ENCODE assay signal across 2 cellular contexts in the genomic region with DNA sequence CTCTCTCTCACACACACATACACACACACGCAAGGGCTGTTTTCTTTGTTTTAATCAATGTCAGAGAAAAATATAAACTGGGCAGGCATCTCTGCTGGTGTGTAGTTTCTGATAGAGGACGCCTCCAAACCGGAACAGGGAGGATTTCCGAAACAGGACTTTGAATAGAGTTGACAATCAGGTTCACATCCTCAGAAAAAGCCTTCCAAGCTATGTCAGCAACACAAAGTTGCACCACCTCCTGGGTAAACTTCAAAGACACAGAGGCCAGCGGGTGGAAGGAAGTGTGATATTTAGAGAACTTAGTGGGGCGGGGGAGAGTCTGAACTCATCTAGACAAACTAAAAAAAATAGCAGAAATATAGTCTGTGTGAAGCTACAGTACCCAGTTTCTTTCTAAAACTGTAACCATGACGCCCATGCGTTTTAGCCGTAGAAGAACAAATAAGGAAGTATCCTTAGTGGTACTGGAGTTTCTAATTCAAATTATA.
TF ChIP-seq lines count a peak whose summit lies in the region.

No MANE protein-coding gene starts in this region.

TF ChIP-seq in HEK293, 187 proteins besides CTCF, POLR2A, EP300 and RAD21:
- no peak for TF ChIP-seq ZNF426 (tag by site-specific recombination; IDR thresholded peaks at IDR 0.05)
- TF ChIP-seq ZNF169 (tag by site-specific recombination; IDR thresholded peaks at IDR 0.05) = no peak
- peak; percentile 81 for TF ChIP-seq ZBTB17 (tag by site-specific recombination; IDR thresholded peaks at IDR 0.05)

TF ChIP-seq in GM12878, 131 proteins besides CTCF, POLR2A, EP300 and RAD21 (continues in another document):
- TF ChIP-seq TAF1 (IDR thresholded peaks at IDR 0.05; ENCODE audit: borderline replicate concordance, low read depth, low read length) (0 out of 2 replicates have a peak, but pooled peaks have one; percentile 13), POU2F2 (IDR thresholded peaks at IDR 0.05; ENCODE audit: borderline replicate concordance, low read depth, low read length) (no peak; the same call in 2 of the 3 replicates), MTA2 (IDR thresholded peaks at IDR 0.05; ENCODE audit: low read depth) (no peak), ZNF24 (IDR thresholded peaks at IDR 0.05) (no peak), YY1 (IDR thresholded peaks at IDR 0.05; ENCODE audit: low read depth, low read length) (peak; percentile 51; the same call in 1 of the 2 replicates), ZBED1 (IDR thresholded peaks at IDR 0.05; ENCODE audit: borderline replicate concordance) (no peak), POLR2AphosphoS5 (IDR thresholded peaks at IDR 0.05; ENCODE audit: low read length) (0 out of 2 replicates have a peak, but pooled peaks have one; percentile 10), GABPA (IDR thresholded peaks at IDR 0.05; ENCODE audit: low read depth) (no peak), ZZZ3 (IDR thresholded peaks at IDR 0.05; ENCODE audit: control insufficient read depth, insufficient read length, low read depth) (no peak), EED (IDR thresholded peaks at IDR 0.05; ENCODE audit: low read depth) (peak; percentile 19; the same call in 1 of the 2 replicates), BCL3 (IDR thresholded peaks at IDR 0.05; ENCODE audit: borderline replicate concordance, insufficient read depth, low read depth, low read length, poor library complexity, severe bottlenecking) (no peak), CHD2 (IDR thresholded peaks at IDR 0.05; ENCODE audit: borderline replicate concordance, low read depth, low read length) (no peak), NBN (IDR thresholded peaks at IDR 0.05) (no peak; the same call in 1 of the 2 replicates), ZNF384 (IDR thresholded peaks at IDR 0.05; ENCODE audit: borderline replicate concordance, low read depth, low read length) (peak; percentile 54; the same call in 1 of the 2 replicates), CBX3 (IDR thresholded peaks at IDR 0.05; ENCODE audit: borderline replicate concordance, low read depth) (no peak), CBFB (IDR thresholded peaks at IDR 0.05; ENCODE audit: low read depth) (no peak), SREBF1 (IDR thresholded peaks at IDR 0.05; ENCODE audit: low read length) (no peak), NFYA (IDR thresholded peaks at IDR 0.05; ENCODE audit: borderline replicate concordance, low read depth, low read length) (no peak), TCF7 (IDR thresholded peaks at IDR 0.05; ENCODE audit: borderline replicate concordance) (peak; percentile 91), ATF3 (IDR thresholded peaks at IDR 0.05; ENCODE audit: borderline replicate concordance, extremely low read depth, low read depth, low read length) (no peak), POLR2AphosphoS2 (IDR thresholded peaks at IDR 0.05; ENCODE audit: low read depth, low read length) (no peak), SMAD5 (IDR thresholded peaks at IDR 0.05; ENCODE audit: low read depth) (no peak), CBX5 (IDR thresholded peaks at IDR 0.05; ENCODE audit: low read depth) (no peak), SPI1 (IDR thresholded peaks at IDR 0.05; ENCODE audit: borderline replicate concordance, insufficient read depth, low read depth, low read length) (peak; percentile 34; the same call in 1 of the 2 replicates), ZNF217 (IDR thresholded peaks at IDR 0.05) (no peak), HDAC6 (IDR thresholded peaks at IDR 0.05; ENCODE audit: unreplicated experiment) (no peak), ZNF207 (IDR thresholded peaks at IDR 0.05; ENCODE audit: borderline replicate concordance) (no peak), HDGF (IDR thresholded peaks at IDR 0.05) (no peak), ETV6 (conservative IDR thresholded peaks at IDR 0.05 in 1 of 2, IDR thresholded peaks at IDR 0.05 in 1 of 2; ENCODE audit: borderline replicate concordance in 1 of 2, low read depth in 1 of 2) (0 out of 4 replicates have a peak, but pooled peaks of 1 of the 2 experiments have one; percentile 52), SMARCA5 (IDR thresholded peaks at IDR 0.05) (no peak), FOXK2 (IDR thresholded peaks at IDR 0.05) (no peak), PML (IDR thresholded peaks at IDR 0.05; ENCODE audit: low read length) (0 out of 2 replicates have a peak, but pooled peaks have one; percentile 13)
- TF ChIP-seq, protein P1, sequence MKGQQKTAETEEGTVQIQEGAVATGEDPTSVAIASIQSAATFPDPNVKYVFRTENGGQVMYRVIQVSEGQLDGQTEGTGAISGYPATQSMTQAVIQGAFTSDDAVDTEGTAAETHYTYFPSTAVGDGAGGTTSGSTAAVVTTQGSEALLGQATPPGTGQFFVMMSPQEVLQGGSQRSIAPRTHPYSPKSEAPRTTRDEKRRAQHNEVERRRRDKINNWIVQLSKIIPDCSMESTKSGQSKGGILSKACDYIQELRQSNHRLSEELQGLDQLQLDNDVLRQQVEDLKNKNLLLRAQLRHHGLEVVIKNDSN (IDR thresholded peaks at IDR 0.05; ENCODE audit: borderline replicate concordance, extremely low read length, insufficient read depth, low read depth, low read length) = no peak
- TF ChIP-seq, protein P2, sequence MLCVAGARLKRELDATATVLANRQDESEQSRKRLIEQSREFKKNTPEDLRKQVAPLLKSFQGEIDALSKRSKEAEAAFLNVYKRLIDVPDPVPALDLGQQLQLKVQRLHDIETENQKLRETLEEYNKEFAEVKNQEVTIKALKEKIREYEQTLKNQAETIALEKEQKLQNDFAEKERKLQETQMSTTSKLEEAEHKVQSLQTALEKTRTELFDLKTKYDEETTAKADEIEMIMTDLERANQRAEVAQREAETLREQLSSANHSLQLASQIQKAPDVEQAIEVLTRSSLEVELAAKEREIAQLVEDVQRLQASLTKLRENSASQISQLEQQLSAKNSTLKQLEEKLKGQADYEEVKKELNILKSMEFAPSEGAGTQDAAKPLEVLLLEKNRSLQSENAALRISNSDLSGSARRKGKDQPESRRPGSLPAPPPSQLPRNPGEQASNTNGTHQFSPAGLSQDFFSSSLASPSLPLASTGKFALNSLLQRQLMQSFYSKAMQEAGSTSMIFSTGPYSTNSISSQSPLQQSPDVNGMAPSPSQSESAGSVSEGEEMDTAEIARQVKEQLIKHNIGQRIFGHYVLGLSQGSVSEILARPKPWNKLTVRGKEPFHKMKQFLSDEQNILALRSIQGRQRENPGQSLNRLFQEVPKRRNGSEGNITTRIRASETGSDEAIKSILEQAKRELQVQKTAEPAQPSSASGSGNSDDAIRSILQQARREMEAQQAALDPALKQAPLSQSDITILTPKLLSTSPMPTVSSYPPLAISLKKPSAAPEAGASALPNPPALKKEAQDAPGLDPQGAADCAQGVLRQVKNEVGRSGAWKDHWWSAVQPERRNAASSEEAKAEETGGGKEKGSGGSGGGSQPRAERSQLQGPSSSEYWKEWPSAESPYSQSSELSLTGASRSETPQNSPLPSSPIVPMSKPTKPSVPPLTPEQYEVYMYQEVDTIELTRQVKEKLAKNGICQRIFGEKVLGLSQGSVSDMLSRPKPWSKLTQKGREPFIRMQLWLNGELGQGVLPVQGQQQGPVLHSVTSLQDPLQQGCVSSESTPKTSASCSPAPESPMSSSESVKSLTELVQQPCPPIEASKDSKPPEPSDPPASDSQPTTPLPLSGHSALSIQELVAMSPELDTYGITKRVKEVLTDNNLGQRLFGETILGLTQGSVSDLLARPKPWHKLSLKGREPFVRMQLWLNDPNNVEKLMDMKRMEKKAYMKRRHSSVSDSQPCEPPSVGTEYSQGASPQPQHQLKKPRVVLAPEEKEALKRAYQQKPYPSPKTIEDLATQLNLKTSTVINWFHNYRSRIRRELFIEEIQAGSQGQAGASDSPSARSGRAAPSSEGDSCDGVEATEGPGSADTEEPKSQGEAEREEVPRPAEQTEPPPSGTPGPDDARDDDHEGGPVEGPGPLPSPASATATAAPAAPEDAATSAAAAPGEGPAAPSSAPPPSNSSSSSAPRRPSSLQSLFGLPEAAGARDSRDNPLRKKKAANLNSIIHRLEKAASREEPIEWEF (IDR thresholded peaks at IDR 0.05; ENCODE audit: insufficient replicate concordance, low read depth, low read length) = no peak
- TF ChIP-seq, protein P3, sequence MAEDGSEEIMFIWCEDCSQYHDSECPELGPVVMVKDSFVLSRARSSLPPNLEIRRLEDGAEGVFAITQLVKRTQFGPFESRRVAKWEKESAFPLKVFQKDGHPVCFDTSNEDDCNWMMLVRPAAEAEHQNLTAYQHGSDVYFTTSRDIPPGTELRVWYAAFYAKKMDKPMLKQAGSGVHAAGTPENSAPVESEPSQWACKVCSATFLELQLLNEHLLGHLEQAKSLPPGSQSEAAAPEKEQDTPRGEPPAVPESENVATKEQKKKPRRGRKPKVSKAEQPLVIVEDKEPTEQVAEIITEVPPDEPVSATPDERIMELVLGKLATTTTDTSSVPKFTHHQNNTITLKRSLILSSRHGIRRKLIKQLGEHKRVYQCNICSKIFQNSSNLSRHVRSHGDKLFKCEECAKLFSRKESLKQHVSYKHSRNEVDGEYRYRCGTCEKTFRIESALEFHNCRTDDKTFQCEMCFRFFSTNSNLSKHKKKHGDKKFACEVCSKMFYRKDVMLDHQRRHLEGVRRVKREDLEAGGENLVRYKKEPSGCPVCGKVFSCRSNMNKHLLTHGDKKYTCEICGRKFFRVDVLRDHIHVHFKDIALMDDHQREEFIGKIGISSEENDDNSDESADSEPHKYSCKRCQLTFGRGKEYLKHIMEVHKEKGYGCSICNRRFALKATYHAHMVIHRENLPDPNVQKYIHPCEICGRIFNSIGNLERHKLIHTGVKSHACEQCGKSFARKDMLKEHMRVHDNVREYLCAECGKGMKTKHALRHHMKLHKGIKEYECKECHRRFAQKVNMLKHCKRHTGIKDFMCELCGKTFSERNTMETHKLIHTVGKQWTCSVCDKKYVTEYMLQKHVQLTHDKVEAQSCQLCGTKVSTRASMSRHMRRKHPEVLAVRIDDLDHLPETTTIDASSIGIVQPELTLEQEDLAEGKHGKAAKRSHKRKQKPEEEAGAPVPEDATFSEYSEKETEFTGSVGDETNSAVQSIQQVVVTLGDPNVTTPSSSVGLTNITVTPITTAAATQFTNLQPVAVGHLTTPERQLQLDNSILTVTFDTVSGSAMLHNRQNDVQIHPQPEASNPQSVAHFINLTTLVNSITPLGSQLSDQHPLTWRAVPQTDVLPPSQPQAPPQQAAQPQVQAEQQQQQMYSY (CRISPR knock-in tag; IDR thresholded peaks at IDR 0.05) = no peak
- TF ChIP-seq, protein P4, sequence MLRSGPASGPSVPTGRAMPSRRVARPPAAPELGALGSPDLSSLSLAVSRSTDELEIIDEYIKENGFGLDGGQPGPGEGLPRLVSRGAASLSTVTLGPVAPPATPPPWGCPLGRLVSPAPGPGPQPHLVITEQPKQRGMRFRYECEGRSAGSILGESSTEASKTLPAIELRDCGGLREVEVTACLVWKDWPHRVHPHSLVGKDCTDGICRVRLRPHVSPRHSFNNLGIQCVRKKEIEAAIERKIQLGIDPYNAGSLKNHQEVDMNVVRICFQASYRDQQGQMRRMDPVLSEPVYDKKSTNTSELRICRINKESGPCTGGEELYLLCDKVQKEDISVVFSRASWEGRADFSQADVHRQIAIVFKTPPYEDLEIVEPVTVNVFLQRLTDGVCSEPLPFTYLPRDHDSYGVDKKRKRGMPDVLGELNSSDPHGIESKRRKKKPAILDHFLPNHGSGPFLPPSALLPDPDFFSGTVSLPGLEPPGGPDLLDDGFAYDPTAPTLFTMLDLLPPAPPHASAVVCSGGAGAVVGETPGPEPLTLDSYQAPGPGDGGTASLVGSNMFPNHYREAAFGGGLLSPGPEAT (IDR thresholded peaks at IDR 0.05; ENCODE audit: low read depth) = no peak
- TF ChIP-seq, protein P5, sequence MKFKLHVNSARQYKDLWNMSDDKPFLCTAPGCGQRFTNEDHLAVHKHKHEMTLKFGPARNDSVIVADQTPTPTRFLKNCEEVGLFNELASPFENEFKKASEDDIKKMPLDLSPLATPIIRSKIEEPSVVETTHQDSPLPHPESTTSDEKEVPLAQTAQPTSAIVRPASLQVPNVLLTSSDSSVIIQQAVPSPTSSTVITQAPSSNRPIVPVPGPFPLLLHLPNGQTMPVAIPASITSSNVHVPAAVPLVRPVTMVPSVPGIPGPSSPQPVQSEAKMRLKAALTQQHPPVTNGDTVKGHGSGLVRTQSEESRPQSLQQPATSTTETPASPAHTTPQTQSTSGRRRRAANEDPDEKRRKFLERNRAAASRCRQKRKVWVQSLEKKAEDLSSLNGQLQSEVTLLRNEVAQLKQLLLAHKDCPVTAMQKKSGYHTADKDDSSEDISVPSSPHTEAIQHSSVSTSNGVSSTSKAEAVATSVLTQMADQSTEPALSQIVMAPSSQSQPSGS (IDR thresholded peaks at IDR 0.05; ENCODE audit: low read length) = peak; percentile 31
- TF ChIP-seq, protein P6, sequence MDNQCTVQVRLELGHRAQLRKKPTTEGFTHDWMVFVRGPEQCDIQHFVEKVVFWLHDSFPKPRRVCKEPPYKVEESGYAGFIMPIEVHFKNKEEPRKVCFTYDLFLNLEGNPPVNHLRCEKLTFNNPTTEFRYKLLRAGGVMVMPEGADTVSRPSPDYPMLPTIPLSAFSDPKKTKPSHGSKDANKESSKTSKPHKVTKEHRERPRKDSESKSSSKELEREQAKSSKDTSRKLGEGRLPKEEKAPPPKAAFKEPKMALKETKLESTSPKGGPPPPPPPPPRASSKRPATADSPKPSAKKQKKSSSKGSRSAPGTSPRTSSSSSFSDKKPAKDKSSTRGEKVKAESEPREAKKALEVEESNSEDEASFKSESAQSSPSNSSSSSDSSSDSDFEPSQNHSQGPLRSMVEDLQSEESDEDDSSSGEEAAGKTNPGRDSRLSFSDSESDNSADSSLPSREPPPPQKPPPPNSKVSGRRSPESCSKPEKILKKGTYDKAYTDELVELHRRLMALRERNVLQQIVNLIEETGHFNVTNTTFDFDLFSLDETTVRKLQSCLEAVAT (IDR thresholded peaks at IDR 0.05) = no peak
- TF ChIP-seq, protein P7, sequence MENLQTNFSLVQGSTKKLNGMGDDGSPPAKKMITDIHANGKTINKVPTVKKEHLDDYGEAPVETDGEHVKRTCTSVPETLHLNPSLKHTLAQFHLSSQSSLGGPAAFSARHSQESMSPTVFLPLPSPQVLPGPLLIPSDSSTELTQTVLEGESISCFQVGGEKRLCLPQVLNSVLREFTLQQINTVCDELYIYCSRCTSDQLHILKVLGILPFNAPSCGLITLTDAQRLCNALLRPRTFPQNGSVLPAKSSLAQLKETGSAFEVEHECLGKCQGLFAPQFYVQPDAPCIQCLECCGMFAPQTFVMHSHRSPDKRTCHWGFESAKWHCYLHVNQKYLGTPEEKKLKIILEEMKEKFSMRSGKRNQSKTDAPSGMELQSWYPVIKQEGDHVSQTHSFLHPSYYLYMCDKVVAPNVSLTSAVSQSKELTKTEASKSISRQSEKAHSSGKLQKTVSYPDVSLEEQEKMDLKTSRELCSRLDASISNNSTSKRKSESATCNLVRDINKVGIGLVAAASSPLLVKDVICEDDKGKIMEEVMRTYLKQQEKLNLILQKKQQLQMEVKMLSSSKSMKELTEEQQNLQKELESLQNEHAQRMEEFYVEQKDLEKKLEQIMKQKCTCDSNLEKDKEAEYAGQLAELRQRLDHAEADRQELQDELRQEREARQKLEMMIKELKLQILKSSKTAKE (IDR thresholded peaks at IDR 0.05; ENCODE audit: low read depth, poor library complexity, severe bottlenecking) = no peak
